Comparison of ENCODE assay signal across 1 cellular context in genomic region chr7:20539201-20539600, GRCh38.
TF ChIP-seq lines count a peak whose summit lies in the region.

No MANE protein-coding gene starts in this region.

TF ChIP-seq in H1, 55 proteins besides CTCF, POLR2A, EP300 and RAD21 (continued from another document):
- no peak for TF ChIP-seq NANOG (IDR thresholded peaks at IDR 0.05; ENCODE audit: insufficient read depth, low read depth, low read length, poor library complexity, severe bottlenecking)
- no peak for TF ChIP-seq TCF12 (IDR thresholded peaks at IDR 0.05; ENCODE audit: low read depth, low read length)
- no peak for TF ChIP-seq POLR2AphosphoS5 (IDR thresholded peaks at IDR 0.05; ENCODE audit: low read depth, low read length)
- TF ChIP-seq KDM5A (IDR thresholded peaks at IDR 0.05; ENCODE audit: low read length): no peak
- TF ChIP-seq POU5F1 (IDR thresholded peaks at IDR 0.05; ENCODE audit: low read depth, low read length): no peak
- no peak for TF ChIP-seq BRCA1 (IDR thresholded peaks at IDR 0.05; ENCODE audit: low read depth, low read length)
- TF ChIP-seq SUZ12 (IDR thresholded peaks at IDR 0.05; ENCODE audit: low read length): no peak
TF ChIP-seq in H1: peak in this region for 0.
